Comparison of ENCODE assay signal across 22 cellular contexts in the genomic region with DNA sequence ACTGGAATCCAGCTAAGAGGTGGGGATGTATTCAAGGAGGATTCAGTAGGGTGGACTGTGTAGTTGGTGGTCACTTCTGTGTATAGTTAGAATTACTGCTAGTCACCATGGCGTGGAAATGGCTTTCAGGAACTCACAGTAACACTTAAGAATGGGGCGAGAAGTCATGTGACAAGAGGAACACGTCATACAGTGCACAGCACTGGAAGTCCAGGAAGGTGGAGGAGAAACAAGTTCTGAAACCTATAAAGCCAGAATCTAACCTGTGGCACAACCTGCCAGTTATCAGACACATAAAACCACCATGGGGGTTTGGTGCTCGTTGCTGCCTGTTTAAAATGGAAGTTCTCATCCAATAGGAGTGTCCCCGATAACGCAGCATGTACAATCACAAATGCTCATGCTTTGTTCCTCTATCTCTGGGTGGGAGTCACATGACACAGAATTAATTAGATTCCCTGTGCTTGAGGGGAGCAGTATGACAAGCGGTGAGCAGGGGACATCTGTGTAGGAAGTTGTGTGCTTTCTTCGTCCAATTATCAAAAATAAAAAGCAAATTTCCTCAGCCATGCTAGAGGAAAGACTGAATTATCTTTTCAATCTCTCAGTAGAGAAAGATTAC.
"Had no signal": no experiment of that assay in that cellular context is flagged by ENCODE, and none has a peak within 500 bp of the region (broad histone marks: within the 10 kb centered on the region; RNA-seq: fewer than 3 reads in every experiment).

No MANE protein-coding gene starts in this region.

- H3K36me3 Mint-ChIP-seq: activated CD8-positive, alpha-beta memory T cell treated with anti-CD3 and anti-CD28 coated beads, Interleukin-2, amount 10 ng/mL, durations not matched to agents 7 days and 5 days; activated naive CD4-positive, alpha-beta T cell treated with anti-CD3 and anti-CD28 coated beads, Interleukin-2, amount 50 U/mL, for 24 hours; stimulated activated naive B cell treated with anti-CD40 and anti-IgM and Interleukin-4, amounts not matched to agents 10 μg/mL and 1 μg/mL and 100 μg/mL, for 72 hours had no signal

- H3K4me1 Mint-ChIP-seq: activated CD4-positive, alpha-beta T cell treated with anti-CD3 and anti-CD28 coated beads, Interleukin-2, amount 10 ng/mL, durations not matched to agents 24 days and 14 days; activated CD8-positive, alpha-beta memory T cell treated with anti-CD3 and anti-CD28 coated beads, Interleukin-2, amount 10 ng/mL, durations not matched to agents 7 days and 5 days; activated naive CD4-positive, alpha-beta T cell treated with anti-CD3 and anti-CD28 coated beads, Interleukin-2, amount 50 U/mL, for 24 hours; stimulated activated naive B cell treated with anti-CD40 and anti-IgM and Interleukin-4, amounts not matched to agents 10 μg/mL and 1 μg/mL and 100 μg/mL, for 72 hours had no signal

- H3K9me3 ChIP-seq: body of pancreas, gastrocnemius medialis, uterus had no signal

- H3K27me3 Mint-ChIP-seq: activated CD4-positive, alpha-beta T cell treated with anti-CD3 and anti-CD28 coated beads, Interleukin-2, amount 10 ng/mL, durations not matched to agents 24 days and 14 days had no signal

- DNase-seq: activated CD4-positive, alpha-beta T cell treated with anti-CD3 and anti-CD28 coated beads, Interleukin-2, amount 10 ng/mL, durations not matched to agents 24 days and 14 days; activated CD8-positive, alpha-beta memory T cell treated with anti-CD3 and anti-CD28 coated beads, Interleukin-2, amount 10 ng/mL, durations not matched to agents 7 days and 5 days; activated CD8-positive, alpha-beta T cell treated with anti-CD3 and anti-CD28 coated beads for 36 hours; activated gamma-delta T cell treated with Interleukin-2 at 50 U/mL for 16 hours; anterior cingulate cortex; body of pancreas; effector memory CD4-positive, alpha-beta T cell; gastrocnemius medialis; hypothalamus; mesenchymal stem cell; occipital lobe; posterior cingulate gyrus; stimulated activated CD4-positive, alpha-beta T cell treated with anti-CD3 and anti-CD28 coated beads, Interleukin-2, amount 100 ng/mL, for 48 hours; stimulated activated CD8-positive, alpha-beta memory T cell treated with anti-CD3 and anti-CD28 coated beads, Interleukin-4, amount 100 ng/mL, for 48 hours; stimulated activated naive B cell treated with anti-CD40 and anti-IgM and Interleukin-4, amounts not matched to agents 10 μg/mL and 1 μg/mL and 100 μg/mL, for 72 hours; trophoblast cell; uterus had no signal

- ATAC-seq: activated CD4-positive, CD25-positive, alpha-beta regulatory T cell treated with anti-CD3 and anti-CD28 coated beads, Interleukin-2, amount 50 U/mL, for 24 hours; activated CD8-positive, alpha-beta memory T cell treated with anti-CD3 and anti-CD28 coated beads, Interleukin-2, amount 10 ng/mL, durations not matched to agents 7 days and 5 days; activated CD8-positive, alpha-beta T cell treated with anti-CD3 and anti-CD28 coated beads for 36 hours; body of pancreas; esophagus mucosa; gastrocnemius medialis; stimulated activated naive B cell treated with anti-CD40 and anti-IgM and Interleukin-4, amounts not matched to agents 10 μg/mL and 1 μg/mL and 100 μg/mL, for 72 hours had no signal

- H3K9me3 Mint-ChIP-seq: activated CD4-positive, alpha-beta T cell treated with anti-CD3 and anti-CD28 coated beads, Interleukin-2, amount 10 ng/mL, durations not matched to agents 24 days and 14 days; activated CD8-positive, alpha-beta T cell treated with anti-CD3 and anti-CD28 coated beads for 36 hours; activated naive CD4-positive, alpha-beta T cell treated with anti-CD3 and anti-CD28 coated beads, Interleukin-2, amount 50 U/mL, for 24 hours; stimulated activated naive B cell treated with anti-CD40 and anti-IgM and Interleukin-4, amounts not matched to agents 10 μg/mL and 1 μg/mL and 100 μg/mL, for 72 hours had no signal

- H3K4me3 ChIP-seq: body of pancreas, gastrocnemius medialis, uterus had no signal

- H3K4me1 ChIP-seq: uterus had no signal

- H3K27me3 ChIP-seq: body of pancreas, gastrocnemius medialis, uterus had no signal

- H3K27ac ChIP-seq: body of pancreas, gastrocnemius medialis, uterus, VCaP had no signal

- FAIRE-seq: endothelial cell of umbilical vein had no signal

- H3K4me3 Mint-ChIP-seq: activated CD4-positive, alpha-beta T cell treated with anti-CD3 and anti-CD28 coated beads, Interleukin-2, amount 10 ng/mL, durations not matched to agents 24 days and 14 days; activated CD8-positive, alpha-beta memory T cell treated with anti-CD3 and anti-CD28 coated beads, Interleukin-2, amount 10 ng/mL, durations not matched to agents 7 days and 5 days; activated CD8-positive, alpha-beta T cell treated with anti-CD3 and anti-CD28 coated beads for 36 hours; activated naive CD4-positive, alpha-beta T cell treated with anti-CD3 and anti-CD28 coated beads, Interleukin-2, amount 50 U/mL, for 24 hours; stimulated activated naive B cell treated with anti-CD40 and anti-IgM and Interleukin-4, amounts not matched to agents 10 μg/mL and 1 μg/mL and 100 μg/mL, for 72 hours had no signal

- H3K36me3 ChIP-seq: gastrocnemius medialis, uterus had no signal

- H3K27ac Mint-ChIP-seq: activated CD4-positive, alpha-beta T cell treated with anti-CD3 and anti-CD28 coated beads, Interleukin-2, amount 10 ng/mL, durations not matched to agents 24 days and 14 days; activated CD8-positive, alpha-beta memory T cell treated with anti-CD3 and anti-CD28 coated beads, Interleukin-2, amount 10 ng/mL, durations not matched to agents 7 days and 5 days; activated CD8-positive, alpha-beta T cell treated with anti-CD3 and anti-CD28 coated beads for 36 hours; activated naive CD4-positive, alpha-beta T cell treated with anti-CD3 and anti-CD28 coated beads, Interleukin-2, amount 50 U/mL, for 24 hours; stimulated activated naive B cell treated with anti-CD40 and anti-IgM and Interleukin-4, amounts not matched to agents 10 μg/mL and 1 μg/mL and 100 μg/mL, for 72 hours had no signal
